Comparison of ENCODE assay signal across 24 cellular contexts in genomic region chr6:116992546-116992945, GRCh38.
"Had no signal": no experiment of that assay in that cellular context is flagged by ENCODE, and none has a peak within 500 bp of the region (broad histone marks: within the 10 kb centered on the region; RNA-seq: fewer than 3 reads in every experiment).

No MANE protein-coding gene starts in this region.

- H3K4me3 Mint-ChIP-seq: IgD-negative memory B cell had no signal

- H3K9me3 ChIP-seq: SJSA1 had no signal

- H3K36me3 ChIP-seq: SJSA1 had no signal

- H3K4me1 Mint-ChIP-seq: IgD-negative memory B cell had no signal

- H3K27ac Mint-ChIP-seq: IgD-negative memory B cell had no signal

- H3K27me3 ChIP-seq: SJSA1 had no signal

- ATAC-seq: K562 had no signal

- H3K27ac ChIP-seq: HL-60, KMS-11, SJSA1, SK-N-MC had no signal

- H3K4me3 ChIP-seq: K562, SJSA1, SK-N-MC had no signal

- DNase-seq: Kasumi-1, MV-4-11, NCI-H1048, NCI-H1105, NCI-H1417, NCI-H1436 treated with DMSO at 0.1 percent for 48 hours, NCI-H1694, NCI-H187 treated with DMSO at 0.1 percent for 48 hours, NCI-H2029 treated with DMSO at 0.1 percent for 48 hours, NCI-H2171 treated with DMSO at 0.1 percent for 48 hours, NCI-H345, NCI-H510A, NCI-H524 treated with DMSO at 0.1 percent for 48 hours, NCI-H69, NCI-H774, Right ventricle myocardium superior, RPMI8226, SIG-M5 had no signal
